In genomic region chr1:220089650-220090556, GRCh38 we compare ENCODE assay signal across 8 cellular contexts. TPM values are rescaled to one million over a fixed set of nuclear protein-coding genes. Genes with fewer than 3 reads are reported as not detected.
DNase-seq lines count a peak whose midpoint lies in the region; ATAC-seq and TF ChIP-seq lines count a peak whose summit lies in the region.

TSS of gene BPNT1 (minus strand) at chr1:220089788. CDS start at chr1:220079846, 9,942 bp downstream.

- ATAC-seq in HG03196 (IDR thresholded peaks at IDR 0.05; ENCODE audit: unreplicated experiment) (peak; percentile 67), activated B cell treated with CpG ODN at 0.5 μM for 24 hours (ENCODE audit: low read depth) (peak; percentile 69)

- intact Hi-C loops in activated B cell treated with CpG ODN at 0.5 μM for 24 hours (cut with micrococcal nuclease), result loop anchor here (1.0 to 5.0 kb wide), 5 partner anchors 44 to 1687 kb away; partner anchors contain the start of genes C1orf115 and EPRS1

- peak; percentile 87 for TF ChIP-seq POLR2A in GM18951 (IDR thresholded peaks at IDR 0.05; ENCODE audit: extremely low read depth, insufficient read depth, insufficient read length)

- in situ Hi-C loops in GM18951 (cut with MboI; ENCODE audit: low sequenced_read_pairs, unreplicated experiment), result no loop called here

- DNase-seq in AG09309 (ENCODE audit: low read depth), result peak; percentile 77
- peak; percentile 97 for DNase-seq in NCI-H345 (lab: John Stamatoyannopoulos, UW)
- peak; percentile 88 for DNase-seq in activated B cell treated with CpG ODN at 0.5 μM for 24 hours
- peak in 60 of 61 donors; percentile 22 to 95 (median 85) for DNase-seq in caudate nucleus (lab: John Stamatoyannopoulos, UW)
- DNase-seq in inferior parietal cortex (ENCODE audit: extremely low spot score), result peak; percentile 99
- peak; percentile 95 to 99 for DNase-seq in stimulated activated CD4-positive, alpha-beta T cell treated with anti-CD3 and anti-CD28 coated beads, Interleukin-12 subunit alpha, Interleukin-12 subunit beta, amount 100 ng/mL, for 24 hours (ENCODE audit: low read depth in 2 of 2)

- peak within 1 kb of the TSS; percentile 49 for H3K4me3 ChIP-seq in AG09309 (ENCODE audit: control insufficient read depth, low read depth, low read length)

- no peaks in the 10 kb centered on the region for H3K9me3 Mint-ChIP-seq in activated B cell treated with CpG ODN at 0.5 μM for 24 hours

- peaks cover 34% of the 10 kb centered on the region for H3K4me1 Mint-ChIP-seq in activated B cell treated with CpG ODN at 0.5 μM for 24 hours

- H3K27ac Mint-ChIP-seq in activated B cell treated with CpG ODN at 0.5 μM for 24 hours, result peak within 1 kb of the TSS; percentile 96

- no peak for TF ChIP-seq CTCF in AG09309 (IDR thresholded peaks at IDR 0.05; ENCODE audit: control insufficient read depth, insufficient read depth, low read depth, low read length, missing control alignments)
- TF ChIP-seq CTCF in activated B cell treated with CpG ODN at 0.5 μM for 24 hours (IDR thresholded peaks at IDR 0.05), result no peak

- peak within 1 kb of the TSS; percentile 50 for H3K27ac ChIP-seq in caudate nucleus (ENCODE audit: low read depth, low read length)

- H3K36me3 Mint-ChIP-seq in activated B cell treated with CpG ODN at 0.5 μM for 24 hours (ENCODE audit: low read depth), result peaks cover 8% of the 10 kb centered on the region

- peak within 1 kb of the TSS; percentile 95 for H3K4me3 Mint-ChIP-seq in activated B cell treated with CpG ODN at 0.5 μM for 24 hours

- POLR2A ChIA-PET in activated B cell treated with CpG ODN at 0.5 μM for 24 hours (lab: Charles Lee), result interaction anchor here (0.5 to 2.4 kb wide), 11 partner anchors 23 to 1805 kb away, joined by 3 to 13 read pairs (median 6); partner anchors contain the start of genes EPRS1 and RRP15

- CTCF ChIA-PET in activated B cell treated with CpG ODN at 0.5 μM for 24 hours (lab: Charles Lee), result interaction anchor here (0.8 kb wide), 1 partner anchor 23 kb away, joined by 3 read pairs; no protein-coding TSS in a partner anchor

- no peaks in the 10 kb centered on the region for H3K27me3 Mint-ChIP-seq in activated B cell treated with CpG ODN at 0.5 μM for 24 hours

RNA-seq across cellular contexts. Expression of gene BPNT1, which starts in this region (rescaled TPM):
- total RNA-seq in activated B cell treated with CpG ODN at 0.5 μM for 24 hours, result 22.8 and 23.6 TPM in 2 replicates

Comparison
In these comparisons a context has a peak if more than half of its experiments do, and no peak if none do; other contexts are left out.
1. Peak in every context shown above with its lines: DNase-seq, ATAC-seq, H3K4me3 ChIP-seq and H3K27ac ChIP-seq.